In the genomic region with DNA sequence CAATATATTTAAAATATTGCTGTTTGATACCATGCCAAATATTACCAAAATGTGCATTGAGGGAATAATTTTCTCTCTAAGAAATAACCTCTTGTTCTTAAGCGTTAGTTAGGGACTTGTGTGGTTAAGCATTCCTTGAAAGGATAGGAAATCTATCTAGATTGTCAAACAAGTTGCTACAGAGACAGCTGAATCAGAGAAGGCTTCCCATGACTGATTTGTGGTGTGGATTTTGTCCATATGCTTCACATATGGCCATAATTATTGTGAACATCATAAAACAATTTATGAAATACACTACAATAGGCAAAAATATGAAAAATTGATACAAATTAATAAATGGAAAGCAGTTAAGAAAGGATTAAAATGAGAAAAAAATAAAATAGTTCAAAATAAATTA, we compare ENCODE assay signal across 21 cellular contexts.
"Had no signal": no experiment of that assay in that cellular context is flagged by ENCODE, and none has a peak within 500 bp of the region (broad histone marks: within the 10 kb centered on the region; RNA-seq: fewer than 3 reads in every experiment).

No MANE protein-coding gene starts in this region.

- H3K9ac ChIP-seq: neural progenitor cell had no signal

- H3K4me3 ChIP-seq: cardiac muscle cell, heart left ventricle, neural progenitor cell, sigmoid colon, spleen, thyroid gland, upper lobe of right lung had no signal

- H3K36me3 ChIP-seq: cardiac muscle cell, heart left ventricle, neural progenitor cell, sigmoid colon, spleen, thyroid gland, upper lobe of right lung had no signal

- H2AFZ ChIP-seq: neural progenitor cell had no signal

- ATAC-seq: activated CD8-positive, alpha-beta T cell treated with anti-CD3 and anti-CD28 coated beads, Interleukin-2, amount 10 ng/mL, durations not matched to agents 7 days and 5 days; activated naive CD4-positive, alpha-beta T cell treated with anti-CD3 and anti-CD28 coated beads, Interleukin-2, amount 50 U/mL, for 72 hours; heart left ventricle; left colon; naive thymus-derived CD4-positive, alpha-beta T cell; stimulated activated naive CD8-positive, alpha-beta T cell treated with anti-CD3 and anti-CD28 coated beads, Interleukin-15, Interleukin-2, amounts not matched to agents 100 U/mL and 50 U/mL, for 24 hours; upper lobe of right lung had no signal

- H3K9me3 ChIP-seq: heart left ventricle, sigmoid colon, spleen, thyroid gland, upper lobe of right lung had no signal

- H3K27me3 ChIP-seq: cardiac muscle cell, heart left ventricle, neural progenitor cell, sigmoid colon, spleen, thyroid gland, upper lobe of right lung had no signal

- DNase-seq: activated CD4-positive, alpha-beta T cell treated with anti-CD3 and anti-CD28 coated beads for 1 hour; activated CD4-positive, alpha-beta T cell treated with anti-CD3 and anti-CD28 coated beads, Interleukin-2, amount 50 U/mL, for 1 hour; activated CD8-positive, alpha-beta T cell treated with anti-CD3 and anti-CD28 coated beads, Interleukin-2, amount 10 ng/mL, durations not matched to agents 7 days and 5 days; activated gamma-delta T cell treated with Interleukin-2 at 50 U/mL for 16 hours; activated T-cell treated with anti-CD3 and anti-CD28 coated beads, Interleukin-2, amount 50 U/mL, for 1 hour; amniotic stem cell; heart left ventricle; islet precursor cell; left colon; naive thymus-derived CD4-positive, alpha-beta T cell; retina; sigmoid colon; spleen; stimulated activated CD4-positive, alpha-beta T cell treated with anti-CD3 and anti-CD28 coated beads, Interleukin-4, amount 100 ng/mL, for 1 hour; stimulated activated naive CD8-positive, alpha-beta T cell treated with anti-CD3 and anti-CD28 coated beads, Interleukin-15, Interleukin-2, amounts not matched to agents 100 U/mL and 50 U/mL, for 24 hours; T-helper 9 cell; thyroid gland; upper lobe of right lung had no signal

- H3K27ac ChIP-seq: cardiac muscle cell, heart left ventricle, neural progenitor cell, sigmoid colon, spleen, thyroid gland, upper lobe of right lung had no signal

- H3K4me1 ChIP-seq: spleen, thyroid gland, upper lobe of right lung had no signal

- H3K4me2 ChIP-seq: neural progenitor cell had no signal
